1 cellular context compared by ENCODE assay signal in the genomic region with DNA sequence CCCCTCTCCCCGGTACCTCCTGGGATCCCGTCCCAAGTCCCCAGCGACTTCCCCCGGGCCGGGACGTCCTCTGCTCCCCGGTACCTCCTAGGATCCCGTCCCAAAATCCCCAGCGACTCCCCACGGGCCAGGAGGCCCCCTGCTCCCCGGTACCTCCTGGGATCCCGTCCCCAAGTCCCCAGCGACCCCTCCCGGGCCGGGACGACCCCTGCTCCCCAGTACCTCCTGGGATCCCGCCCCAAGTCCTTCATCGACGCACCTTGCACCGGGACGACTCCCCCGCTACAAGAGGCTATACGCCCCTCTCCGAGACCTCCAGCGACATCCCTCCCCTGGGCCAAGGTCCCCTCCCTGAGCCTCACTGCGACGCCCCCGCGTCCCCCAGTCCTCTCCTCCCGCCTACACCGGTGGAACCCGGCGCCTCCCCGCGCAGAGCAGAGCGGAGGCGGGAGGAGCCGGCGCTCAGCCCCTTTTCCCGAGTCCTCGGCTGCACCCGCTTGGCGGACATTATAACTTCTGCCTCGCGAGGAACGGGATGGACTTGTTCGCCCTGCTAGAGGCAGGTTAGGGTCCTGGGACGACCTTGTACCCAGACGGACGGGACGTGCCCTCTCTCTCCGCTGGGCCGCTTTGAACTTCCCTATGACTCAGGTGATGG.
TF ChIP-seq lines count a peak whose summit lies in the region.

No MANE protein-coding gene starts in this region.

TF ChIP-seq in K562, 482 proteins besides CTCF, POLR2A, EP300 and RAD21 (continued from another document):
- TF ChIP-seq, protein P1, sequence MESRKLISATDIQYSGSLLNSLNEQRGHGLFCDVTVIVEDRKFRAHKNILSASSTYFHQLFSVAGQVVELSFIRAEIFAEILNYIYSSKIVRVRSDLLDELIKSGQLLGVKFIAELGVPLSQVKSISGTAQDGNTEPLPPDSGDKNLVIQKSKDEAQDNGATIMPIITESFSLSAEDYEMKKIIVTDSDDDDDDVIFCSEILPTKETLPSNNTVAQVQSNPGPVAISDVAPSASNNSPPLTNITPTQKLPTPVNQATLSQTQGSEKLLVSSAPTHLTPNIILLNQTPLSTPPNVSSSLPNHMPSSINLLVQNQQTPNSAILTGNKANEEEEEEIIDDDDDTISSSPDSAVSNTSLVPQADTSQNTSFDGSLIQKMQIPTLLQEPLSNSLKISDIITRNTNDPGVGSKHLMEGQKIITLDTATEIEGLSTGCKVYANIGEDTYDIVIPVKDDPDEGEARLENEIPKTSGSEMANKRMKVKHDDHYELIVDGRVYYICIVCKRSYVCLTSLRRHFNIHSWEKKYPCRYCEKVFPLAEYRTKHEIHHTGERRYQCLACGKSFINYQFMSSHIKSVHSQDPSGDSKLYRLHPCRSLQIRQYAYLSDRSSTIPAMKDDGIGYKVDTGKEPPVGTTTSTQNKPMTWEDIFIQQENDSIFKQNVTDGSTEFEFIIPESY (CRISPR knock-in tag; IDR thresholded peaks at IDR 0.05): peak; percentile 92
- TF ChIP-seq EGR1 (conservative IDR thresholded peaks at IDR 0.05) (peak; percentile 47), NRF1 (conservative IDR thresholded peaks at IDR 0.05 in 1 of 2, IDR thresholded peaks at IDR 0.05 in 1 of 2) (no peak), FOS (IDR thresholded peaks at IDR 0.05; ENCODE audit: extremely low read depth, insufficient read length) (no peak)
TF ChIP-seq in K562: peak in this region for 3.
